In the genomic region with DNA sequence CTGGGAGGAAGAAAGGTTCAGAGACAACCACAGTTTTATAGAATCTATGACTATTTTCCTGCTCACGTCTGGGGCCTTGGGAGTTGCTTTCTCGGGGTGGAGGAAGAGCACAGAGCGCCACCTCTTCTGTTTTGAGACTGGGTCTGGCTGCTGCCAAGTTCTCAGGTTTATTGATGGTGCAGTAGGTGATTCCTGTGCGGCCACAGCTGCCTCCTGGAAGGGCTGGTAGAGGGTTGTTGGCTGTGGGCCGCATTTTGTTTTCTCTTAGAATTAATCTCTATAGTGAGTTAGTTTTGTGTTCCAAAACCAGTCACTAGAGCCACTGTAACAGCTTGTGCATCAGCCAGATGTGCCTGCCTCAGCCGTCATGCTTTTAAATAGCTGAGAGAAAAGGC, we compare ENCODE assay signal across 10 cellular contexts. TPM values are rescaled to one million over a fixed set of nuclear protein-coding genes. Genes with fewer than 3 reads are reported as not detected.
DNase-seq lines count a peak whose midpoint lies in the region; ATAC-seq, FAIRE-seq and TF ChIP-seq lines count a peak whose summit lies in the region.
"Had no signal": no experiment of that assay in that cellular context is flagged by ENCODE, and none has a peak within 500 bp of the region (broad histone marks: within the 10 kb centered on the region; RNA-seq: fewer than 3 reads in every experiment).

No MANE protein-coding gene starts in this region.

- WGBS in HepG2 (ENCODE audit: low lambda C conversion rate) = 26% methylated on average over 5 of the region's 6 CpGs
- 91% methylated on average over 5 of the region's 6 CpGs for WGBS in right lobe of liver (ENCODE audit: insufficient coverage, low coverage, low lambda C conversion rate, missing lambda C conversion rate)
- WGBS in small intestine, 3 donors = 68 to 70% (median 69%) methylated on average over 6 of the region's 6 CpGs

- H3K27ac Mint-ChIP-seq in WTC11 = peak overlapping the region; percentile 84

- peaks cover 17% of the 10 kb centered on the region; the same call in 1 of the 2 replicates for H4K20me1 ChIP-seq in HepG2 (ENCODE audit: insufficient read depth, low read length)
- peaks cover 3% of the 10 kb centered on the region; the same call in 1 of the 2 replicates for H4K20me1 ChIP-seq in MM.1S (ENCODE audit: insufficient read depth, low read length)

- intact Hi-C loops in HepG2 (cut with micrococcal nuclease; ENCODE audit: unreplicated experiment) = loop anchor here (2.0 to 5.0 kb wide), 3 partner anchors 17 to 378 kb away; no protein-coding TSS in a partner anchor
- intact Hi-C loops in right lobe of liver (cut with DNase I) = no loop called here

- H3K4me2 ChIP-seq in HepG2 (ENCODE audit: low read depth, low read length) (peak overlapping the region; percentile 90), MM.1S (ENCODE audit: low read depth, low read length) (no peak overlapping the region)

- POLR2A ChIA-PET in HepG2 (lab: Yijun Ruan, JAX) (interaction anchor here (1.0 to 4.8 kb wide), 8 partner anchors 12 to 211 kb away, joined by 3 to 144 read pairs (median 11); partner anchors contain the start of gene TBC1D22A), WTC11 (lab: Charles Lee) (no interaction called here)

- H3K9me2 ChIP-seq in MM.1S (replicated peaks; ENCODE audit: insufficient read depth, low read length) = no peaks in the 10 kb centered on the region

- H3K4me1 Mint-ChIP-seq in WTC11 = peaks cover 15% of the 10 kb centered on the region

- H3K27ac ChIP-seq in HepG2 (ENCODE audit: extremely low read length, insufficient read depth, low read length) (peak overlapping the region; percentile 82), right lobe of liver (peak overlapping the region in 1 of 3 donors; percentile 58), layer of hippocampus (ENCODE audit: low read depth, low read length) (peak overlapping the region; percentile 48), MM.1S (ENCODE audit: low read length) (no peak overlapping the region), small intestine (ENCODE audit: low read depth in 1 of 2, low read length in 1 of 2) (peak overlapping the region in 1 of 2 donors; percentile 73)

- H3K79me2 ChIP-seq in HepG2 (ENCODE audit: insufficient read depth, low read length) = peaks cover 70% of the 10 kb centered on the region
- peaks cover 74% of the 10 kb centered on the region for H3K79me2 ChIP-seq in MM.1S (ENCODE audit: low read length)

- H3K36me3 ChIP-seq in HepG2 (replicated peaks in 1 of 2; ENCODE audit: control insufficient read depth in 1 of 2, insufficient read depth in 2 of 2, low read length in 2 of 2) = peaks cover 2 to 3% of the 10 kb centered on the region in 2 experiments; a peak in 3 of 5 replicates
- no peaks in the 10 kb centered on the region for H3K36me3 ChIP-seq in right lobe of liver
- H3K36me3 ChIP-seq in MM.1S (replicated peaks; ENCODE audit: insufficient read depth, low read length) = no peaks in the 10 kb centered on the region
- H3K36me3 ChIP-seq in small intestine (ENCODE audit: control insufficient read depth in 2 of 2, insufficient read depth in 2 of 2, low read length in 2 of 2) = no peaks in the 10 kb centered on the region

- peaks cover 46% of the 10 kb centered on the region for H3K4me1 ChIP-seq in HepG2 (ENCODE audit: insufficient read depth, low read length)
- peaks cover 0 to 33% (median 14%) of the 10 kb centered on the region in 4 donors for H3K4me1 ChIP-seq in right lobe of liver
- H3K4me1 ChIP-seq in MM.1S (ENCODE audit: low read length) = peaks cover 10% of the 10 kb centered on the region; the same call in 1 of the 2 replicates
- H3K4me1 ChIP-seq in small intestine (ENCODE audit: control insufficient read depth in 2 of 2, insufficient read depth in 1 of 2, low read depth in 1 of 2, low read length in 1 of 2) = peaks cover 0 to 20% of the 10 kb centered on the region in 2 donors

- TF ChIP-seq RAD21 in HepG2 (CRISPR knock-in tag; IDR thresholded peaks at IDR 0.05) = no peak

- TF ChIP-seq CTCF in HepG2 (CRISPR knock-in tag; IDR thresholded peaks at IDR 0.05) (0 out of 2 replicates have a peak, but pooled peaks have one; percentile 8), right lobe of liver (IDR thresholded peaks at IDR 0.05) (no peak), WTC11 (IDR thresholded peaks at IDR 0.05) (no peak), MM.1S (IDR thresholded peaks at IDR 0.05; ENCODE audit: low read length) (no peak)

- ATAC-seq in HepG2 (0 out of 3 replicates have a peak, but pooled peaks have one; percentile 3), right lobe of liver (no peak), WTC11 (no peak), esophagus mucosa (no peak)

- DNase-seq in HepG2 (ENCODE audit: low spot score) (no peak), right lobe of liver (no peak), WTC11 (ENCODE audit: low spot score) (no peak), MM.1S (no peak), small intestine (no peak), NCI-H226 (no peak)
- DNase-seq: COR-L47, NCI-H1436 treated with DMSO at 0.1 percent for 48 hours had no signal

- in situ Hi-C loops in HepG2 (cut with HindIII; ENCODE audit: extremely low pct_ligation_motif_present, low pct_unique_long_range_greater_than_20kb) = no loop called here

- no TSS peak for BruUV-seq in HepG2 (replicated peaks; lab: Mats Ljungman, UMichigan)

- no peak for TF ChIP-seq EP300 in HepG2 (IDR thresholded peaks at IDR 0.05; ENCODE audit: low read depth in 2 of 2, low read length in 2 of 2)
- TF ChIP-seq EP300 in HepG2 (CRISPR knock-in tag; IDR thresholded peaks at IDR 0.05; ENCODE audit: borderline replicate concordance) = no peak

- H3K9ac ChIP-seq in HepG2 (ENCODE audit: insufficient read depth, low read depth, low read length) (peak overlapping the region; percentile 79), MM.1S (ENCODE audit: low read length) (no peak overlapping the region)

- H2AFZ ChIP-seq in HepG2 (ENCODE audit: low read length) (no peak overlapping the region), MM.1S (ENCODE audit: low read length) (no peak overlapping the region)

- CTCF ChIA-PET in HepG2 (lab: Yijun Ruan, JAX; ENCODE audit: low intra/inter-chr PET ratio, low total read pairs) = no interaction called here
- CTCF ChIA-PET in WTC11 (lab: Charles Lee) = interaction anchor here (4.1 kb wide), 1 partner anchor 28 kb away, joined by 27 read pairs; no protein-coding TSS in a partner anchor

- H3K36me3 Mint-ChIP-seq in WTC11 = peaks cover 3% of the 10 kb centered on the region; the same call in 1 of the 2 replicates

- FAIRE-seq in HepG2 (lab: Jason Lieb, UNC) (no peak), small intestine (lab: Jason Lieb, UNC) (no peak)

- H3F3A ChIP-seq in MM.1S (ENCODE audit: insufficient read depth, low read length) = no peaks in the 10 kb centered on the region

- no peaks in the 10 kb centered on the region for H3K27me3 ChIP-seq in HepG2 (ENCODE audit: control insufficient read depth in 1 of 2, insufficient read depth in 2 of 2, low read length in 2 of 2)
- no peaks in the 10 kb centered on the region for H3K27me3 ChIP-seq in right lobe of liver
- H3K27me3 ChIP-seq in layer of hippocampus (ENCODE audit: control insufficient read depth, insufficient read depth, low read length) = no peaks in the 10 kb centered on the region
- H3K27me3 ChIP-seq in MM.1S (replicated peaks; ENCODE audit: insufficient read depth, low read length) = no peaks in the 10 kb centered on the region
- no peaks in the 10 kb centered on the region for H3K27me3 ChIP-seq in small intestine (ENCODE audit: control insufficient read depth in 2 of 2, insufficient read depth in 2 of 2, low read length in 2 of 2)

- H3K9me3 Mint-ChIP-seq in WTC11 = no peaks in the 10 kb centered on the region

- no peak overlapping the region for H3K4me3 Mint-ChIP-seq in WTC11

- TF ChIP-seq POLR2A in HepG2 (IDR thresholded peaks at IDR 0.05; ENCODE audit: insufficient read depth in 1 of 2, low read depth in 2 of 2, low read length in 2 of 2) = no peak
- TF ChIP-seq POLR2A in right lobe of liver (IDR thresholded peaks at IDR 0.05) = no peak

- H3K4me3 ChIP-seq in HepG2 (replicated peaks in 1 of 3; ENCODE audit: insufficient read depth in 1 of 3, low read depth in 2 of 3, low read length in 3 of 3) = peak overlapping the region; percentile 58 to 77 (median 64)
- H3K4me3 ChIP-seq in right lobe of liver = no peak overlapping the region
- H3K4me3 ChIP-seq in MM.1S (ENCODE audit: low read length) = no peak overlapping the region
- no peak overlapping the region for H3K4me3 ChIP-seq in small intestine (ENCODE audit: low read depth in 1 of 2, low read length in 2 of 2)

- no peaks in the 10 kb centered on the region for H3K9me3 ChIP-seq in HepG2 (ENCODE audit: low read length)
- no peaks in the 10 kb centered on the region for H3K9me3 ChIP-seq in right lobe of liver
- no peaks in the 10 kb centered on the region for H3K9me3 ChIP-seq in MM.1S (replicated peaks; ENCODE audit: insufficient read depth, low read length)
- no peaks in the 10 kb centered on the region for H3K9me3 ChIP-seq in small intestine (ENCODE audit: control insufficient read depth, low read depth)

- no peaks in the 10 kb centered on the region for H3K27me3 Mint-ChIP-seq in WTC11 (ENCODE audit: low read depth)

RNA-seq across cellular contexts. Expression of gene TBC1D22A, which starts 12.9 kb away (rescaled TPM):
- 17.3 and 17.6 TPM in 2 replicates for total RNA-seq in HepG2 (2016; rRNA removed; fragmentation: Illumina TruSeq; extraction: Trizol)
- total RNA-seq in HepG2 (2016; cell fraction: cytosol; rRNA removed; fragmentation: Illumina TruSeq; extraction: Trizol; ENCODE audit: low read depth) = 13.6 and 13.8 TPM in 2 replicates
- 14.5 and 18.0 TPM in 2 replicates for total RNA-seq in HepG2 (2016; cell fraction: insoluble cytoplasmic fraction; rRNA removed; fragmentation: Illumina TruSeq; extraction: Trizol)
- total RNA-seq in HepG2 (2016; cell fraction: membrane; rRNA removed; fragmentation: Illumina TruSeq; extraction: Trizol) = 15.2 and 19.7 TPM in 2 replicates
- 11.0 and 13.2 TPM in 2 replicates for total RNA-seq in HepG2 (2016; cell fraction: nucleus; rRNA removed; fragmentation: Illumina TruSeq; extraction: Trizol)
- polyA plus RNA-seq in HepG2 (2011; rRNA removed) = 17.5 and 18.0 TPM in 2 replicates
- polyA plus RNA-seq in HepG2 (2011; cell fraction: cytosol; rRNA removed) = 16.4 and 18.2 TPM in 2 replicates
- polyA plus RNA-seq in HepG2 (2011; cell fraction: nucleus; rRNA removed) = 14.2 and 18.7 TPM in 2 replicates
- 12.4 and 15.2 TPM in 2 replicates for polyA plus RNA-seq in HepG2 (2012)
- 7.7 and 9.5 TPM in 2 replicates for polyA plus RNA-seq in HepG2 (2016; cell fraction: cytosol; fragmentation: Illumina TruSeq; extraction: Trizol; ENCODE audit: low read depth)
- polyA plus RNA-seq in HepG2 (2016; cell fraction: insoluble cytoplasmic fraction; fragmentation: Illumina TruSeq; extraction: Trizol; ENCODE audit: low read depth) = 17.3 and 21.6 TPM in 2 replicates
- polyA plus RNA-seq in HepG2 (2016; cell fraction: membrane; fragmentation: Illumina TruSeq; extraction: Trizol; ENCODE audit: low read depth) = 14.3 and 16.8 TPM in 2 replicates
- 13.4 and 13.5 TPM in 2 replicates for polyA plus RNA-seq in HepG2 (2016; cell fraction: nucleus; fragmentation: Illumina TruSeq; extraction: Trizol; ENCODE audit: insufficient read depth, low read depth)
- 14.2 and 23.5 TPM in 2 replicates for polyA minus RNA-seq in HepG2 (2011; rRNA and poly(A)+ RNA removed; ENCODE audit: low replicate concordance)
- 11.9 and 12.0 TPM in 2 replicates for polyA minus RNA-seq in HepG2 (2011; cell fraction: cytosol; rRNA and poly(A)+ RNA removed)
- polyA minus RNA-seq in HepG2 (2011; cell fraction: nucleus; rRNA and poly(A)+ RNA removed) = 21.5 and 22.0 TPM in 2 replicates
- 10 to 100 TPM; 10.9 to 18.1 (median 14.0) TPM for total RNA-seq in right lobe of liver
- total RNA-seq in WTC11 (2021) = 18.1 to 21.0 TPM (median 19.1 TPM) in 3 replicates
- 10 to 100 TPM; 17.7 to 23.0 (median 18.9) TPM for polyA plus RNA-seq in small intestine
- 21.4 TPM for total RNA-seq in esophagus mucosa

RNA-seq across cellular contexts. Expression of gene CERK, which starts 37.3 kb away (rescaled TPM):
- total RNA-seq in HepG2 (2016; rRNA removed; fragmentation: Illumina TruSeq; extraction: Trizol) (40.3 and 41.8 TPM in 2 replicates), right lobe of liver (10 to 100 TPM in 5 of 6 experiments, 1 to 10 TPM in 1; 9.6 to 27.5 (median 18.5) TPM), WTC11 (2021) (45.6 to 50.2 TPM (median 49.7 TPM) in 3 replicates), esophagus mucosa (21.9 TPM)
- total RNA-seq in HepG2 (2016; cell fraction: cytosol; rRNA removed; fragmentation: Illumina TruSeq; extraction: Trizol; ENCODE audit: low read depth) = 33.8 and 34.8 TPM in 2 replicates
- 36.2 and 38.6 TPM in 2 replicates for total RNA-seq in HepG2 (2016; cell fraction: insoluble cytoplasmic fraction; rRNA removed; fragmentation: Illumina TruSeq; extraction: Trizol)
- 63.0 and 65.4 TPM in 2 replicates for total RNA-seq in HepG2 (2016; cell fraction: membrane; rRNA removed; fragmentation: Illumina TruSeq; extraction: Trizol)
- 26.0 and 34.7 TPM in 2 replicates for total RNA-seq in HepG2 (2016; cell fraction: nucleus; rRNA removed; fragmentation: Illumina TruSeq; extraction: Trizol)
- polyA plus RNA-seq in HepG2 (2011; rRNA removed) (41.9 and 49.5 TPM in 2 replicates), small intestine (10 to 100 TPM; 43.7 to 59.7 (median 59.7) TPM)
- 38.6 and 42.2 TPM in 2 replicates for polyA plus RNA-seq in HepG2 (2011; cell fraction: cytosol; rRNA removed)
- 42.7 and 45.1 TPM in 2 replicates for polyA plus RNA-seq in HepG2 (2011; cell fraction: nucleus; rRNA removed)
- polyA plus RNA-seq in HepG2 (2012) = 38.6 and 44.4 TPM in 2 replicates
- polyA plus RNA-seq in HepG2 (2016; cell fraction: cytosol; fragmentation: Illumina TruSeq; extraction: Trizol; ENCODE audit: low read depth) = 31.4 and 34.6 TPM in 2 replicates
- polyA plus RNA-seq in HepG2 (2016; cell fraction: insoluble cytoplasmic fraction; fragmentation: Illumina TruSeq; extraction: Trizol; ENCODE audit: low read depth) = 32.4 and 37.2 TPM in 2 replicates
- polyA plus RNA-seq in HepG2 (2016; cell fraction: membrane; fragmentation: Illumina TruSeq; extraction: Trizol; ENCODE audit: low read depth) = 47.9 and 48.5 TPM in 2 replicates
- polyA plus RNA-seq in HepG2 (2016; cell fraction: nucleus; fragmentation: Illumina TruSeq; extraction: Trizol; ENCODE audit: insufficient read depth, low read depth) = 42.2 and 46.3 TPM in 2 replicates
- 29.1 and 59.9 TPM in 2 replicates for polyA minus RNA-seq in HepG2 (2011; rRNA and poly(A)+ RNA removed; ENCODE audit: low replicate concordance)
- polyA minus RNA-seq in HepG2 (2011; cell fraction: cytosol; rRNA and poly(A)+ RNA removed) = 26.6 and 33.8 TPM in 2 replicates
- polyA minus RNA-seq in HepG2 (2011; cell fraction: nucleus; rRNA and poly(A)+ RNA removed) = 39.4 and 41.5 TPM in 2 replicates

Comparison
In these comparisons a context has a peak if more than half of its experiments do, and no peak if none do; other contexts are left out.
1. H3K4me3 ChIP-seq: peak in HepG2 (3 of 3); none in right lobe of liver (0 of 3), MM.1S (single experiment) and small intestine (0 of 2).
2. Of the 50 proteins assayed by ChIP-seq in both HepG2 and WTC11: peak only in HepG2: CTCF; only in WTC11: none; in both: none; in neither: 48; mixed calls (peak in some experiments, not most) for 1.